1 cellular context compared by ENCODE assay signal in the genomic region with DNA sequence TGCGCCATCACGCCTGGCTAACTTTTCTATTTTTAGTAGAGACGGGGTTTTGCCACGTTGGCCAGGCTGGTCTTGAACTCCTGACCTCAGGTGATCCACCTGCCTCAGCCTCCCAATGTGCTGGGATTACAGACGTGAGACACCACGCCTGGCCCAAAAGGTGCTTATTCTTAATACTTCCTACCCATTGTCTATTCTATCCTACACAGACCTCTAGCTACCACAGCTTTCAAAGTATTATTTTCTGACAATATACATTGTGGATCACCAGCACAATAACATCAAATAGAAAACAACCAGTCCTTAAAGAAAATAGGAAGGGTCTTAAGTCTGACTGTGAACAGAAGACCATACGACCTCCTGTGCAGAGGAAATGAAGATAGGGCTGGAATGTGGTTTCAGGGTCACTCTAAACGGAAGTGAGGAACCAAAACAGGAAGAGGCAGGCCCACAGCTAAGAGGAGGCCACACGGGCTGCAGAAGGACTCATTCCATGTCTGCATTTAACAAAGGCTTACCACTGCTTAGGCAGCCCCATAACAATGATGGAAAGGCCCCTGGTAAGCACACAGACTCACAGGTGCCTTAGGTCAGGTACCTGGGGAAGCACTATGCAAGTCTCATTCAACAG.
TF ChIP-seq lines count a peak whose summit lies in the region.

No MANE protein-coding gene starts in this region.

TF ChIP-seq in GM23338, 12 proteins besides CTCF, POLR2A, EP300 and RAD21 (continued from another document):
- TF ChIP-seq EZH2phosphoT487 (IDR thresholded peaks at IDR 0.05; ENCODE audit: unreplicated experiment) (no peak), JUNB (IDR thresholded peaks at IDR 0.05; ENCODE audit: unreplicated experiment) (no peak), CREB1 (CRISPR knock-in tag; IDR thresholded peaks at IDR 0.05; ENCODE audit: low read depth) (no peak), POLR2AphosphoS5 (IDR thresholded peaks at IDR 0.05; ENCODE audit: low read depth) (no peak), ZNF114 (CRISPR knock-in tag; IDR thresholded peaks at IDR 0.05) (no peak)
- TF ChIP-seq, protein P1, sequence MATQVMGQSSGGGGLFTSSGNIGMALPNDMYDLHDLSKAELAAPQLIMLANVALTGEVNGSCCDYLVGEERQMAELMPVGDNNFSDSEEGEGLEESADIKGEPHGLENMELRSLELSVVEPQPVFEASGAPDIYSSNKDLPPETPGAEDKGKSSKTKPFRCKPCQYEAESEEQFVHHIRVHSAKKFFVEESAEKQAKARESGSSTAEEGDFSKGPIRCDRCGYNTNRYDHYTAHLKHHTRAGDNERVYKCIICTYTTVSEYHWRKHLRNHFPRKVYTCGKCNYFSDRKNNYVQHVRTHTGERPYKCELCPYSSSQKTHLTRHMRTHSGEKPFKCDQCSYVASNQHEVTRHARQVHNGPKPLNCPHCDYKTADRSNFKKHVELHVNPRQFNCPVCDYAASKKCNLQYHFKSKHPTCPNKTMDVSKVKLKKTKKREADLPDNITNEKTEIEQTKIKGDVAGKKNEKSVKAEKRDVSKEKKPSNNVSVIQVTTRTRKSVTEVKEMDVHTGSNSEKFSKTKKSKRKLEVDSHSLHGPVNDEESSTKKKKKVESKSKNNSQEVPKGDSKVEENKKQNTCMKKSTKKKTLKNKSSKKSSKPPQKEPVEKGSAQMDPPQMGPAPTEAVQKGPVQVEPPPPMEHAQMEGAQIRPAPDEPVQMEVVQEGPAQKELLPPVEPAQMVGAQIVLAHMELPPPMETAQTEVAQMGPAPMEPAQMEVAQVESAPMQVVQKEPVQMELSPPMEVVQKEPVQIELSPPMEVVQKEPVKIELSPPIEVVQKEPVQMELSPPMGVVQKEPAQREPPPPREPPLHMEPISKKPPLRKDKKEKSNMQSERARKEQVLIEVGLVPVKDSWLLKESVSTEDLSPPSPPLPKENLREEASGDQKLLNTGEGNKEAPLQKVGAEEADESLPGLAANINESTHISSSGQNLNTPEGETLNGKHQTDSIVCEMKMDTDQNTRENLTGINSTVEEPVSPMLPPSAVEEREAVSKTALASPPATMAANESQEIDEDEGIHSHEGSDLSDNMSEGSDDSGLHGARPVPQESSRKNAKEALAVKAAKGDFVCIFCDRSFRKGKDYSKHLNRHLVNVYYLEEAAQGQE (IDR thresholded peaks at IDR 0.05; ENCODE audit: unreplicated experiment) = no peak
- TF ChIP-seq, protein P2, sequence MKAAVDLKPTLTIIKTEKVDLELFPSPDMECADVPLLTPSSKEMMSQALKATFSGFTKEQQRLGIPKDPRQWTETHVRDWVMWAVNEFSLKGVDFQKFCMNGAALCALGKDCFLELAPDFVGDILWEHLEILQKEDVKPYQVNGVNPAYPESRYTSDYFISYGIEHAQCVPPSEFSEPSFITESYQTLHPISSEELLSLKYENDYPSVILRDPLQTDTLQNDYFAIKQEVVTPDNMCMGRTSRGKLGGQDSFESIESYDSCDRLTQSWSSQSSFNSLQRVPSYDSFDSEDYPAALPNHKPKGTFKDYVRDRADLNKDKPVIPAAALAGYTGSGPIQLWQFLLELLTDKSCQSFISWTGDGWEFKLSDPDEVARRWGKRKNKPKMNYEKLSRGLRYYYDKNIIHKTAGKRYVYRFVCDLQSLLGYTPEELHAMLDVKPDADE (IDR thresholded peaks at IDR 0.05) = no peak
